Comparison of ENCODE assay signal across 28 cellular contexts in genomic region chr16:47490471-47490870, GRCh38.
"Had no signal": no experiment of that assay in that cellular context is flagged by ENCODE, and none has a peak within 500 bp of the region (broad histone marks: within the 10 kb centered on the region; RNA-seq: fewer than 3 reads in every experiment).

No MANE protein-coding gene starts in this region.

- H3K36me3 ChIP-seq: lower lobe of right lung, right atrium auricular region had no signal

- H3K27me3 Mint-ChIP-seq: activated naive CD4-positive, alpha-beta T cell treated with anti-CD3 and anti-CD28 coated beads, Interleukin-2, amount 10 ng/mL, durations not matched to agents 7 days and 5 days; activated naive CD8-positive, alpha-beta T cell treated with anti-CD3 and anti-CD28 coated beads, Interleukin-2, amount 50 U/mL, for 24 hours had no signal

- H3K27me3 ChIP-seq: breast epithelium, neural progenitor cell, right atrium auricular region, suprapubic skin, tibial artery had no signal

- H3K4me2 ChIP-seq: neural progenitor cell, smooth muscle cell had no signal

- H3K27ac Mint-ChIP-seq: activated naive CD4-positive, alpha-beta T cell treated with anti-CD3 and anti-CD28 coated beads, Interleukin-2, amount 10 ng/mL, durations not matched to agents 7 days and 5 days; activated naive CD8-positive, alpha-beta T cell treated with anti-CD3 and anti-CD28 coated beads, Interleukin-2, amount 50 U/mL, for 24 hours; activated T-helper 1 cell treated with anti-CD3 and anti-CD28 coated beads, Interleukin-12 subunit alpha, Interleukin-12 subunit beta, Interleukin-2, Interleukin-4 antibody, amounts not matched to agents 30 ng/mL and 10 ng/mL and 1 ng/mL, durations not matched to agents 14 hours and 24 hours and 36 hours; natural killer cell; neural progenitor cell had no signal

- H3K27ac ChIP-seq: breast epithelium, epithelial cell of prostate, lower lobe of right lung, neural progenitor cell, right atrium auricular region, suprapubic skin, tibial artery, VCaP had no signal

- FAIRE-seq: frontal cortex had no signal

- H3K9ac ChIP-seq: neural progenitor cell had no signal

- DNase-seq: activated CD4-positive, alpha-beta T cell treated with anti-CD3 and anti-CD28 coated beads for 48 hours; activated CD4-positive, alpha-beta T cell treated with anti-CD3 and anti-CD28 coated beads, Interleukin-2, amount 50 U/mL, for 48 hours; activated CD8-positive, alpha-beta memory T cell treated with anti-CD3 and anti-CD28 coated beads for 24 hours; activated gamma-delta T cell; activated naive CD4-positive, alpha-beta T cell treated with anti-CD3 and anti-CD28 coated beads, Interleukin-2, amount 10 ng/mL, durations not matched to agents 7 days and 5 days; activated naive CD8-positive, alpha-beta T cell treated with anti-CD3 and anti-CD28 coated beads, Interleukin-2, amount 50 U/mL, for 24 hours; central memory CD4-positive, alpha-beta T cell; kidney glomerular epithelial cell; lower lobe of right lung; mesendoderm; natural killer cell; occipital lobe; stimulated activated CD4-positive, alpha-beta T cell treated with anti-CD3 and anti-CD28 coated beads, Interleukin-1b, Interleukin-23, amount 100 ng/mL, for 48 hours; stimulated activated CD4-positive, alpha-beta T cell treated with anti-CD3 and anti-CD28 coated beads, Interleukin-4, amount 100 ng/mL, for 4 hours; stimulated activated CD8-positive, alpha-beta memory T cell treated with anti-CD3 and anti-CD28 coated beads, Interleukin-4, amount 100 ng/mL, for 48 hours; stimulated activated naive CD4-positive, alpha-beta T cell; tibial artery had no signal

- H3K4me3 Mint-ChIP-seq: activated naive CD4-positive, alpha-beta T cell treated with anti-CD3 and anti-CD28 coated beads, Interleukin-2, amount 10 ng/mL, durations not matched to agents 7 days and 5 days; activated naive CD8-positive, alpha-beta T cell treated with anti-CD3 and anti-CD28 coated beads, Interleukin-2, amount 50 U/mL, for 24 hours; activated T-helper 1 cell treated with anti-CD3 and anti-CD28 coated beads, Interleukin-12 subunit alpha, Interleukin-12 subunit beta, Interleukin-2, Interleukin-4 antibody, amounts not matched to agents 30 ng/mL and 10 ng/mL and 1 ng/mL, durations not matched to agents 14 hours and 24 hours and 36 hours; natural killer cell; neural progenitor cell had no signal

- ATAC-seq: activated CD4-positive, CD25-positive, alpha-beta regulatory T cell treated with anti-CD3 and anti-CD28 coated beads, Interleukin-2, amount 50 U/mL, for 24 hours; activated naive CD8-positive, alpha-beta T cell treated with anti-CD3 and anti-CD28 coated beads, Interleukin-2, amount 50 U/mL, for 24 hours; left lobe of liver; lower lobe of right lung; natural killer cell had no signal

- H3K4me3 ChIP-seq: breast epithelium, lower lobe of right lung, neural progenitor cell, right atrium auricular region, smooth muscle cell, suprapubic skin, tibial artery had no signal

- H2AFZ ChIP-seq: neural progenitor cell had no signal
